In the genomic region with DNA sequence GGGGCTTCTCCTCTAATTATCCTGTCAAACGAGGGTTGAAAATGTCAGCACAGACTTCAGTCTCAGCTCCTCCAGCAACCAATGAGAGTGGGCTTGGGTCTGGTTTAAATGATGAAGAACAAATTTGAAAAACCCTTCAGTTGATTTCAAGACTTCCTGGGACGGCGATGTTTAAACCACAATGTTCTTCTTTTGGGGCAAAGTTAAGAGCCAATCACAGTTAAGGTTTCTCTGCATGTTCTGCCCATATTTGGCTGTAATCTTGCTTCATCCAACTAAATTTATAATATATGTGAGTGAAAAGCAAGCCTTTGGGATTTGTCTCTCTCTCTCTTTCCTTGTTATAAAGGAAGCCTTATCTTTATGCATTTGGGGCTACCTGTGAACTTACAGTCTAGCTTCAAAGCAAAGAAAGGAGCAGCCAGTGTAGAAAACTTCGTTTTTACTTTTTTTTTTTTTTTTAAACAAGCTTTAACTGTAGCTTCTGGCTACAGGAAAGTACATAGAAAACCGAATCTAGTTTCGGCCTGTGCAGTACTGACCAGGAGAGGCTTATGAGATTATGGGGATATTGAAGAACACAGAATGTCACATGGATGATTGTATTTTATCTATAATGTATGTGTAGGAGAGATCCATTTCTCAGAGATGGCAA, we compare ENCODE assay signal across 1 cellular context.
TF ChIP-seq lines count a peak whose summit lies in the region.

No MANE protein-coding gene starts in this region.

TF ChIP-seq in GM12878, 131 proteins besides CTCF, POLR2A, EP300 and RAD21 (continued from another document):
- TF ChIP-seq, protein P1, sequence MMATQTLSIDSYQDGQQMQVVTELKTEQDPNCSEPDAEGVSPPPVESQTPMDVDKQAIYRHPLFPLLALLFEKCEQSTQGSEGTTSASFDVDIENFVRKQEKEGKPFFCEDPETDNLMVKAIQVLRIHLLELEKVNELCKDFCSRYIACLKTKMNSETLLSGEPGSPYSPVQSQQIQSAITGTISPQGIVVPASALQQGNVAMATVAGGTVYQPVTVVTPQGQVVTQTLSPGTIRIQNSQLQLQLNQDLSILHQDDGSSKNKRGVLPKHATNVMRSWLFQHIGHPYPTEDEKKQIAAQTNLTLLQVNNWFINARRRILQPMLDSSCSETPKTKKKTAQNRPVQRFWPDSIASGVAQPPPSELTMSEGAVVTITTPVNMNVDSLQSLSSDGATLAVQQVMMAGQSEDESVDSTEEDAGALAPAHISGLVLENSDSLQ (IDR thresholded peaks at IDR 0.05): peak; percentile 59; the same call in 1 of the 2 replicates
- TF ChIP-seq TARDBP (IDR thresholded peaks at IDR 0.05; ENCODE audit: borderline replicate concordance) (no peak), SRF (IDR thresholded peaks at IDR 0.05; ENCODE audit: low read depth in 2 of 2, low read length in 2 of 2) (peak; percentile 70 to 95), SMAD5 (IDR thresholded peaks at IDR 0.05; ENCODE audit: low read depth) (no peak), POLR2AphosphoS2 (IDR thresholded peaks at IDR 0.05; ENCODE audit: low read depth, low read length) (peak; percentile 26; the same call in 1 of the 2 replicates), RELA (IDR thresholded peaks at IDR 0.05; ENCODE audit: borderline replicate concordance, partially characterized antibody) (no peak), KLF5 (IDR thresholded peaks at IDR 0.05; ENCODE audit: partially characterized antibody) (no peak), ZNF384 (IDR thresholded peaks at IDR 0.05; ENCODE audit: borderline replicate concordance, low read depth, low read length) (peak; percentile 97), JUNB (IDR thresholded peaks at IDR 0.05) (no peak), ATF7 (IDR thresholded peaks at IDR 0.05; ENCODE audit: low read depth) (peak; percentile 40; the same call in 1 of the 2 replicates), WRNIP1 (IDR thresholded peaks at IDR 0.05; ENCODE audit: borderline replicate concordance, low read depth, low read length) (0 out of 2 replicates have a peak, but pooled peaks have one; percentile 3), TBL1XR1 (IDR thresholded peaks at IDR 0.05; ENCODE audit: low read depth, low read length) (no peak), MYC (IDR thresholded peaks at IDR 0.05; ENCODE audit: insufficient read depth, insufficient read length, insufficient replicate concordance, low read length, severe bottlenecking) (no peak), ZZZ3 (IDR thresholded peaks at IDR 0.05; ENCODE audit: control insufficient read depth, insufficient read length, low read depth) (no peak)
- TF ChIP-seq, protein P2, sequence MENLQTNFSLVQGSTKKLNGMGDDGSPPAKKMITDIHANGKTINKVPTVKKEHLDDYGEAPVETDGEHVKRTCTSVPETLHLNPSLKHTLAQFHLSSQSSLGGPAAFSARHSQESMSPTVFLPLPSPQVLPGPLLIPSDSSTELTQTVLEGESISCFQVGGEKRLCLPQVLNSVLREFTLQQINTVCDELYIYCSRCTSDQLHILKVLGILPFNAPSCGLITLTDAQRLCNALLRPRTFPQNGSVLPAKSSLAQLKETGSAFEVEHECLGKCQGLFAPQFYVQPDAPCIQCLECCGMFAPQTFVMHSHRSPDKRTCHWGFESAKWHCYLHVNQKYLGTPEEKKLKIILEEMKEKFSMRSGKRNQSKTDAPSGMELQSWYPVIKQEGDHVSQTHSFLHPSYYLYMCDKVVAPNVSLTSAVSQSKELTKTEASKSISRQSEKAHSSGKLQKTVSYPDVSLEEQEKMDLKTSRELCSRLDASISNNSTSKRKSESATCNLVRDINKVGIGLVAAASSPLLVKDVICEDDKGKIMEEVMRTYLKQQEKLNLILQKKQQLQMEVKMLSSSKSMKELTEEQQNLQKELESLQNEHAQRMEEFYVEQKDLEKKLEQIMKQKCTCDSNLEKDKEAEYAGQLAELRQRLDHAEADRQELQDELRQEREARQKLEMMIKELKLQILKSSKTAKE (IDR thresholded peaks at IDR 0.05; ENCODE audit: low read depth, poor library complexity, severe bottlenecking): peak; percentile 11
- TF ChIP-seq, protein P3, sequence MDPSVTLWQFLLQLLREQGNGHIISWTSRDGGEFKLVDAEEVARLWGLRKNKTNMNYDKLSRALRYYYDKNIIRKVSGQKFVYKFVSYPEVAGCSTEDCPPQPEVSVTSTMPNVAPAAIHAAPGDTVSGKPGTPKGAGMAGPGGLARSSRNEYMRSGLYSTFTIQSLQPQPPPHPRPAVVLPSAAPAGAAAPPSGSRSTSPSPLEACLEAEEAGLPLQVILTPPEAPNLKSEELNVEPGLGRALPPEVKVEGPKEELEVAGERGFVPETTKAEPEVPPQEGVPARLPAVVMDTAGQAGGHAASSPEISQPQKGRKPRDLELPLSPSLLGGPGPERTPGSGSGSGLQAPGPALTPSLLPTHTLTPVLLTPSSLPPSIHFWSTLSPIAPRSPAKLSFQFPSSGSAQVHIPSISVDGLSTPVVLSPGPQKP (IDR thresholded peaks at IDR 0.05; ENCODE audit: low read depth, low read length): peak; percentile 77; the same call in 1 of the 2 replicates
- TF ChIP-seq, protein P4, sequence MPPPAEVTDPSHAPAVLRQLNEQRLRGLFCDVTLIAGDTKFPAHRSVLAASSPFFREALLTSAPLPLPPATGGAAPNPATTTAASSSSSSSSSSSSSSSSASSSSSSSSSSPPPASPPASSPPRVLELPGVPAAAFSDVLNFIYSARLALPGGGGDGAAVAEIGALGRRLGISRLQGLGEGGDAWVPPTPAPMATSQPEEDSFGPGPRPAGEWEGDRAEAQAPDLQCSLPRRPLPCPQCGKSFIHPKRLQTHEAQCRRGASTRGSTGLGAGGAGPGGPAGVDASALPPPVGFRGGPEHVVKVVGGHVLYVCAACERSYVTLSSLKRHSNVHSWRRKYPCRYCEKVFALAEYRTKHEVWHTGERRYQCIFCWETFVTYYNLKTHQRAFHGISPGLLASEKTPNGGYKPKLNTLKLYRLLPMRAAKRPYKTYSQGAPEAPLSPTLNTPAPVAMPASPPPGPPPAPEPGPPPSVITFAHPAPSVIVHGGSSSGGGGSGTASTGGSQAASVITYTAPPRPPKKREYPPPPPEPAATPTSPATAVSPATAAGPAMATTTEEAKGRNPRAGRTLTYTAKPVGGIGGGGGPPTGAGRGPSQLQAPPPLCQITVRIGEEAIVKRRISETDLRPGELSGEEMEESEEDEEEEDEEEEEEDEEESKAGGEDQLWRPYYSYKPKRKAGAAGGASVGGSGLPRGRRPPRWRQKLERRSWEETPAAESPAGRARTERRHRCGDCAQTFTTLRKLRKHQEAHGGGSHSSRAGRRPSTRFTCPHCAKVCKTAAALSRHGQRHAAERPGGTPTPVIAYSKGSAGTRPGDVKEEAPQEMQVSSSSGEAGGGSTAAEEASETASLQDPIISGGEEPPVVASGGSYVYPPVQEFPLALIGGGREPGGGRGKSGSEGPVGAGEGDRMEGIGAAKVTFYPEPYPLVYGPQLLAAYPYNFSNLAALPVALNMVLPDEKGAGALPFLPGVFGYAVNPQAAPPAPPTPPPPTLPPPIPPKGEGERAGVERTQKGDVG (CRISPR knock-in tag; IDR thresholded peaks at IDR 0.05): no peak
- TF ChIP-seq, protein P5, sequence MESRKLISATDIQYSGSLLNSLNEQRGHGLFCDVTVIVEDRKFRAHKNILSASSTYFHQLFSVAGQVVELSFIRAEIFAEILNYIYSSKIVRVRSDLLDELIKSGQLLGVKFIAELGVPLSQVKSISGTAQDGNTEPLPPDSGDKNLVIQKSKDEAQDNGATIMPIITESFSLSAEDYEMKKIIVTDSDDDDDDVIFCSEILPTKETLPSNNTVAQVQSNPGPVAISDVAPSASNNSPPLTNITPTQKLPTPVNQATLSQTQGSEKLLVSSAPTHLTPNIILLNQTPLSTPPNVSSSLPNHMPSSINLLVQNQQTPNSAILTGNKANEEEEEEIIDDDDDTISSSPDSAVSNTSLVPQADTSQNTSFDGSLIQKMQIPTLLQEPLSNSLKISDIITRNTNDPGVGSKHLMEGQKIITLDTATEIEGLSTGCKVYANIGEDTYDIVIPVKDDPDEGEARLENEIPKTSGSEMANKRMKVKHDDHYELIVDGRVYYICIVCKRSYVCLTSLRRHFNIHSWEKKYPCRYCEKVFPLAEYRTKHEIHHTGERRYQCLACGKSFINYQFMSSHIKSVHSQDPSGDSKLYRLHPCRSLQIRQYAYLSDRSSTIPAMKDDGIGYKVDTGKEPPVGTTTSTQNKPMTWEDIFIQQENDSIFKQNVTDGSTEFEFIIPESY (IDR thresholded peaks at IDR 0.05): 0 out of 2 replicates have a peak, but pooled peaks have one; percentile 51
- TF ChIP-seq, protein P6, sequence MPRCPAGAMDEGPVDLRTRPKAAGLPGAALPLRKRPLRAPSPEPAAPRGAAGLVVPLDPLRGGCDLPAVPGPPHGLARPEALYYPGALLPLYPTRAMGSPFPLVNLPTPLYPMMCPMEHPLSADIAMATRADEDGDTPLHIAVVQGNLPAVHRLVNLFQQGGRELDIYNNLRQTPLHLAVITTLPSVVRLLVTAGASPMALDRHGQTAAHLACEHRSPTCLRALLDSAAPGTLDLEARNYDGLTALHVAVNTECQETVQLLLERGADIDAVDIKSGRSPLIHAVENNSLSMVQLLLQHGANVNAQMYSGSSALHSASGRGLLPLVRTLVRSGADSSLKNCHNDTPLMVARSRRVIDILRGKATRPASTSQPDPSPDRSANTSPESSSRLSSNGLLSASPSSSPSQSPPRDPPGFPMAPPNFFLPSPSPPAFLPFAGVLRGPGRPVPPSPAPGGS (IDR thresholded peaks at IDR 0.05; ENCODE audit: borderline replicate concordance, insufficient read depth, low read depth, low read length, poor library complexity, severe bottlenecking): no peak
